In genomic region chr9:129802833-129803678, GRCh38 we compare ENCODE assay signal across 1 cellular context.
TF ChIP-seq lines count a peak whose summit lies in the region.

TSS of gene TOR1B (plus strand) at chr9:129803184. CDS start at chr9:129803213, 29 bp downstream.

TF ChIP-seq in WTC11, 78 proteins besides CTCF, POLR2A, EP300 and RAD21 (continued from another document):
- TF ChIP-seq ZNF425 (CRISPR knock-in tag; conservative IDR thresholded peaks at IDR 0.05) (no peak), E2F1 (CRISPR knock-in tag; IDR thresholded peaks at IDR 0.05) (no peak), RELA (CRISPR knock-in tag; IDR thresholded peaks at IDR 0.05; ENCODE audit: borderline replicate concordance) (no peak), FOXK1 (CRISPR knock-in tag; IDR thresholded peaks at IDR 0.05) (peak; percentile 76), PRDM15 (CRISPR knock-in tag; IDR thresholded peaks at IDR 0.05) (no peak), MYBL2 (CRISPR knock-in tag; IDR thresholded peaks at IDR 0.05) (0 out of 2 replicates have a peak, but pooled peaks have one; percentile 41), ZNF512 (CRISPR knock-in tag; IDR thresholded peaks at IDR 0.05; ENCODE audit: borderline replicate concordance) (no peak), IRF2 (CRISPR knock-in tag; IDR thresholded peaks at IDR 0.05; ENCODE audit: borderline replicate concordance, low read depth) (no peak), ZNF138 (CRISPR knock-in tag; conservative IDR thresholded peaks at IDR 0.05) (no peak), ZNF232 (CRISPR knock-in tag; IDR thresholded peaks at IDR 0.05) (no peak), AFF4 (CRISPR knock-in tag; IDR thresholded peaks at IDR 0.05; ENCODE audit: borderline replicate concordance) (no peak), CREM (CRISPR knock-in tag; IDR thresholded peaks at IDR 0.05) (peak; percentile 92), ZMAT4 (CRISPR knock-in tag; IDR thresholded peaks at IDR 0.05) (no peak), PRRX2 (CRISPR knock-in tag; IDR thresholded peaks at IDR 0.05) (no peak), SP1 (CRISPR knock-in tag; conservative IDR thresholded peaks at IDR 0.05) (peak; percentile 89), E2F4 (CRISPR knock-in tag; IDR thresholded peaks at IDR 0.05; ENCODE audit: borderline replicate concordance, low read depth) (no peak), ZBTB43 (CRISPR knock-in tag; IDR thresholded peaks at IDR 0.05) (no peak), SMAD3 (CRISPR knock-in tag; IDR thresholded peaks at IDR 0.05; ENCODE audit: borderline replicate concordance) (peak; percentile 74; the same call in 1 of the 2 replicates), CDX4 (CRISPR knock-in tag; IDR thresholded peaks at IDR 0.05; ENCODE audit: borderline replicate concordance) (no peak), ATF6 (CRISPR knock-in tag; IDR thresholded peaks at IDR 0.05) (no peak), ZBTB21 (CRISPR knock-in tag; IDR thresholded peaks at IDR 0.05; ENCODE audit: borderline replicate concordance) (no peak), USF2 (CRISPR knock-in tag; IDR thresholded peaks at IDR 0.05) (no peak), ZNF317 (CRISPR knock-in tag; IDR thresholded peaks at IDR 0.05; ENCODE audit: borderline replicate concordance, low read depth) (no peak; the same call in 1 of the 2 replicates), IRF1 (CRISPR knock-in tag; IDR thresholded peaks at IDR 0.05) (no peak), NR1H2 (CRISPR knock-in tag; IDR thresholded peaks at IDR 0.05) (no peak), ZNF263 (CRISPR knock-in tag; IDR thresholded peaks at IDR 0.05; ENCODE audit: low read depth) (no peak), ATF3 (CRISPR knock-in tag; conservative IDR thresholded peaks at IDR 0.05) (no peak), NFYB (CRISPR knock-in tag; conservative IDR thresholded peaks at IDR 0.05; ENCODE audit: low read depth) (no peak), EMX1 (CRISPR knock-in tag; IDR thresholded peaks at IDR 0.05) (no peak), SMAD4 (CRISPR knock-in tag; IDR thresholded peaks at IDR 0.05) (no peak), TEAD1 (CRISPR knock-in tag; IDR thresholded peaks at IDR 0.05) (peak; percentile 78)
